ENCODE assay signal across 13 cellular contexts in the genomic region with DNA sequence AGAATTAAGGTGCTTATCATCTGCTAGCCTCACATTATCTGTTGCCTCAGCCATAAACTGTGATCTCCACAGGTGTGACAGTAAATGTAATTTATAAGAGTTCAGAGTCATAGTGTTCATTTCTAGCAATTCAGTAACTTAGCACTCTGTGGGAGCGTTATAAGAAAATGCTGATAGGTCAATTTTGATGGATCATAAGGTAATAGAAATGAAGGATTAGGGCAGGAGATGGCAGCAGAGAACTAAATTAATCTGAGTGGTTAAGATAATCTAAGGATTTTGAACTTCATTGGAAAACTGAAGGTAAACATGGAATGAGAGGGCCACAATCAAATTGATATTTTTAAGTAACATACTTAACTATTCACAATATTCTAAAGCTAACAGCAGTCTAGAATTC. TPM values are rescaled to one million over a fixed set of nuclear protein-coding genes. Genes with fewer than 3 reads are reported as not detected.
DNase-seq lines count a peak whose midpoint lies in the region; ATAC-seq and TF ChIP-seq lines count a peak whose summit lies in the region.
"Had no signal": no experiment of that assay in that cellular context is flagged by ENCODE, and none has a peak within 500 bp of the region (broad histone marks: within the 10 kb centered on the region; RNA-seq: fewer than 3 reads in every experiment).

No MANE protein-coding gene starts in this region.

- no CpG with 5 or more reads among the region's 1 CpG for WGBS in mesendoderm (ENCODE audit: extremely low coverage, insufficient coverage, low lambda C conversion rate)

- no peak overlapping the region for H3K56ac ChIP-seq in mesendoderm (ENCODE audit: low read length)

- H3K4me2 ChIP-seq in PC-3 (ENCODE audit: low read length) (no peak overlapping the region), mesendoderm (ENCODE audit: low read length) (no peak overlapping the region), MM.1S (ENCODE audit: low read depth, low read length) (no peak overlapping the region)

- no peaks in the 10 kb centered on the region for H3K9me3 ChIP-seq in PC-3 (ENCODE audit: low read length)
- no peaks in the 10 kb centered on the region for H3K9me3 ChIP-seq in MM.1S (replicated peaks; ENCODE audit: insufficient read depth, low read length)
- H3K9me3 ChIP-seq: BE2C had no signal

- CTCF ChIA-PET in PC-3 (lab: Charles Lee): no interaction called here
- CTCF ChIA-PET in activated CD4-positive, alpha-beta memory T cell treated with anti-CD3 and anti-CD28 coated beads for 36 hours (lab: Charles Lee): no interaction called here

- no peak overlapping the region for H2BK15ac ChIP-seq in mesendoderm (replicated peaks; ENCODE audit: low read depth)

- H3K9ac ChIP-seq in PC-3 (ENCODE audit: low read length): no peak overlapping the region
- H3K9ac ChIP-seq in mesendoderm (ENCODE audit: low read length): no peak overlapping the region
- H3K9ac ChIP-seq in MM.1S (ENCODE audit: low read length): no peak overlapping the region

- POLR2A ChIA-PET in PC-3 (lab: Charles Lee; ENCODE audit: unreplicated experiment): no interaction called here
- POLR2A ChIA-PET in activated CD4-positive, alpha-beta memory T cell treated with anti-CD3 and anti-CD28 coated beads for 36 hours (lab: Charles Lee): no interaction called here

- H4K20me1 ChIP-seq in PC-3 (ENCODE audit: low read length) (no peaks in the 10 kb centered on the region), MM.1S (ENCODE audit: insufficient read depth, low read length) (no peaks in the 10 kb centered on the region)

- peak; percentile 63 for DNase-seq in HT-29 (ENCODE audit: low spot score)
- DNase-seq in PC-3: peak; percentile 36
- no peak for DNase-seq in foreskin keratinocyte
- peak; percentile 0 for DNase-seq in mesendoderm
- no peak for DNase-seq in activated CD4-positive, alpha-beta memory T cell treated with anti-CD3 and anti-CD28 coated beads for 36 hours
- DNase-seq in MM.1S: no peak
- DNase-seq in NCI-H1105 (lab: John Stamatoyannopoulos, UW): no peak
- DNase-seq: BE2C; CD4-positive, alpha-beta memory T cell; DMS79; GDM1 had no signal

- H3K27me3 ChIP-seq in PC-3 (ENCODE audit: low read length) (no peaks in the 10 kb centered on the region), foreskin keratinocyte (no peaks in the 10 kb centered on the region), mesendoderm (ENCODE audit: insufficient read depth, low read length, poor library complexity) (no peaks in the 10 kb centered on the region), MM.1S (replicated peaks; ENCODE audit: insufficient read depth, low read length) (no peaks in the 10 kb centered on the region)
- H3K27me3 ChIP-seq: BE2C had no signal

- no peak overlapping the region for H3K4me3 Mint-ChIP-seq in activated CD4-positive, alpha-beta memory T cell treated with anti-CD3 and anti-CD28 coated beads for 36 hours
- H3K4me3 Mint-ChIP-seq: CD4-positive, alpha-beta memory T cell had no signal

- intact Hi-C loops in PC-3 (cut with micrococcal nuclease): no loop called here
- intact Hi-C loops in activated CD4-positive, alpha-beta memory T cell treated with anti-CD3 and anti-CD28 coated beads for 36 hours (cut with micrococcal nuclease): no loop called here

- H3K36me3 Mint-ChIP-seq in activated CD4-positive, alpha-beta memory T cell treated with anti-CD3 and anti-CD28 coated beads for 36 hours: no peaks in the 10 kb centered on the region
- H3K36me3 Mint-ChIP-seq: CD4-positive, alpha-beta memory T cell had no signal

- no peak overlapping the region for H4K8ac ChIP-seq in mesendoderm (ENCODE audit: low read depth, low read length)

- no peak overlapping the region for H2BK5ac ChIP-seq in mesendoderm (ENCODE audit: low read length)

- H3K79me1 ChIP-seq in mesendoderm (ENCODE audit: low read length): no peaks in the 10 kb centered on the region

- no peak overlapping the region for H2BK120ac ChIP-seq in mesendoderm (ENCODE audit: low read depth, low read length)

- no peaks in the 10 kb centered on the region for H3K9me2 ChIP-seq in PC-3 (replicated peaks; ENCODE audit: low read length)
- no peaks in the 10 kb centered on the region for H3K9me2 ChIP-seq in MM.1S (replicated peaks; ENCODE audit: insufficient read depth, low read length)

- H3K4ac ChIP-seq in mesendoderm (ENCODE audit: low read depth, low read length): no peak overlapping the region

- H3F3A ChIP-seq in PC-3 (ENCODE audit: low read length, unreplicated experiment) (no peaks in the 10 kb centered on the region), MM.1S (ENCODE audit: insufficient read depth, low read length) (no peaks in the 10 kb centered on the region)

- H3K27me3 Mint-ChIP-seq in activated CD4-positive, alpha-beta memory T cell treated with anti-CD3 and anti-CD28 coated beads for 36 hours: peaks cover 12% of the 10 kb centered on the region

- no peak overlapping the region for H3K18ac ChIP-seq in mesendoderm (ENCODE audit: low read length)

- no peaks in the 10 kb centered on the region for H3K9me3 Mint-ChIP-seq in activated CD4-positive, alpha-beta memory T cell treated with anti-CD3 and anti-CD28 coated beads for 36 hours

- H3K27ac ChIP-seq in PC-3 (ENCODE audit: low read length) (no peak overlapping the region), foreskin keratinocyte (no peak overlapping the region), mesendoderm (ENCODE audit: low read depth, low read length) (no peak overlapping the region), MM.1S (ENCODE audit: low read length) (no peak overlapping the region)
- H3K27ac ChIP-seq: C4-2B had no signal

- H3K79me2 ChIP-seq in PC-3 (ENCODE audit: low read length) (no peaks in the 10 kb centered on the region), mesendoderm (ENCODE audit: control insufficient read depth, insufficient read depth, low read length) (no peaks in the 10 kb centered on the region), MM.1S (ENCODE audit: low read length) (no peaks in the 10 kb centered on the region)

- H4K5ac ChIP-seq in mesendoderm (ENCODE audit: low read length): no peak overlapping the region

- H2AK5ac ChIP-seq in mesendoderm (ENCODE audit: low read length): no peak overlapping the region

- TF ChIP-seq CTCF in PC-3 (conservative IDR thresholded peaks at IDR 0.05; ENCODE audit: low read depth, low read length): 0 out of 2 replicates have a peak, but pooled peaks have one; percentile 31
- TF ChIP-seq CTCF in foreskin keratinocyte (conservative IDR thresholded peaks at IDR 0.05): peak; percentile 10
- no peak for TF ChIP-seq CTCF in MM.1S (IDR thresholded peaks at IDR 0.05; ENCODE audit: low read length)

- H3K27ac Mint-ChIP-seq in activated CD4-positive, alpha-beta memory T cell treated with anti-CD3 and anti-CD28 coated beads for 36 hours: no peak overlapping the region
- H3K27ac Mint-ChIP-seq: CD4-positive, alpha-beta memory T cell had no signal

- H3K23ac ChIP-seq in mesendoderm (ENCODE audit: low read length): no peak overlapping the region

- no peaks in the 10 kb centered on the region for H3K4me1 Mint-ChIP-seq in activated CD4-positive, alpha-beta memory T cell treated with anti-CD3 and anti-CD28 coated beads for 36 hours (ENCODE audit: low read depth)
- H3K4me1 Mint-ChIP-seq: CD4-positive, alpha-beta memory T cell had no signal

- H3K4me1 ChIP-seq in PC-3 (ENCODE audit: insufficient read depth, low read length) (no peaks in the 10 kb centered on the region), foreskin keratinocyte (no peaks in the 10 kb centered on the region), mesendoderm (ENCODE audit: control insufficient read depth, low read depth, low read length) (no peaks in the 10 kb centered on the region), MM.1S (ENCODE audit: low read length) (no peaks in the 10 kb centered on the region)
- H3K4me1 ChIP-seq: BE2C had no signal

- no peaks in the 10 kb centered on the region for H3K36me3 ChIP-seq in PC-3 (ENCODE audit: low read depth, low read length)
- no peaks in the 10 kb centered on the region for H3K36me3 ChIP-seq in mesendoderm (ENCODE audit: control insufficient read depth, insufficient read depth, low read length)
- H3K36me3 ChIP-seq in MM.1S (replicated peaks; ENCODE audit: insufficient read depth, low read length): no peaks in the 10 kb centered on the region
- H3K36me3 ChIP-seq: BE2C had no signal

- H3K4me3 ChIP-seq in PC-3 (ENCODE audit: low read length) (no peak overlapping the region), mesendoderm (ENCODE audit: low read length) (no peak overlapping the region), MM.1S (ENCODE audit: low read length) (no peak overlapping the region)

- BruUV-seq in PC-3 (replicated peaks; lab: Mats Ljungman, UMichigan): no TSS peak

- H2AFZ ChIP-seq in PC-3 (ENCODE audit: low read length) (no peak overlapping the region), MM.1S (ENCODE audit: low read length) (no peak overlapping the region)

- ATAC-seq in PC-3: no peak
- ATAC-seq in foreskin keratinocyte: no peak

RNA-seq across cellular contexts. Expression of gene SLC22A9, which starts 26.5 kb away (rescaled TPM):
- total RNA-seq in HT-29 (2014; rRNA removed; shearing (Covaris generic)): 0.18 and 0.43 TPM in 2 replicates
- total RNA-seq in PC-3 (2014; rRNA removed): not detected in 2 replicates
- not detected in 2 replicates for total RNA-seq in foreskin keratinocyte
- not detected in 2 replicates for polyA plus RNA-seq in foreskin keratinocyte
- polyA plus RNA-seq in mesendoderm (2013, experiment 1 of 2): not detected
- not detected for polyA plus RNA-seq in mesendoderm (2013, experiment 2 of 2)
- not detected for total RNA-seq in activated CD4-positive, alpha-beta memory T cell treated with anti-CD3 and anti-CD28 coated beads for 36 hours
- total RNA-seq: CD4-positive, alpha-beta memory T cell had no signal
- polyA plus RNA-seq: AG04450; CD4-positive, alpha-beta memory T cell had no signal

Comparison
In these comparisons a context has a peak if more than half of its experiments do, and no peak if none do; other contexts are left out.
1. DNase-seq: peak in HT-29 (single experiment), PC-3 (single experiment) and mesendoderm (single experiment); none in foreskin keratinocyte (0 of 2), activated CD4-positive, alpha-beta memory T cell treated with anti-CD3 and anti-CD28 coated beads for 36 hours (single experiment), MM.1S (single experiment) and NCI-H1105 (single experiment).